ENCODE assay signal across 10 cellular contexts in the genomic region with DNA sequence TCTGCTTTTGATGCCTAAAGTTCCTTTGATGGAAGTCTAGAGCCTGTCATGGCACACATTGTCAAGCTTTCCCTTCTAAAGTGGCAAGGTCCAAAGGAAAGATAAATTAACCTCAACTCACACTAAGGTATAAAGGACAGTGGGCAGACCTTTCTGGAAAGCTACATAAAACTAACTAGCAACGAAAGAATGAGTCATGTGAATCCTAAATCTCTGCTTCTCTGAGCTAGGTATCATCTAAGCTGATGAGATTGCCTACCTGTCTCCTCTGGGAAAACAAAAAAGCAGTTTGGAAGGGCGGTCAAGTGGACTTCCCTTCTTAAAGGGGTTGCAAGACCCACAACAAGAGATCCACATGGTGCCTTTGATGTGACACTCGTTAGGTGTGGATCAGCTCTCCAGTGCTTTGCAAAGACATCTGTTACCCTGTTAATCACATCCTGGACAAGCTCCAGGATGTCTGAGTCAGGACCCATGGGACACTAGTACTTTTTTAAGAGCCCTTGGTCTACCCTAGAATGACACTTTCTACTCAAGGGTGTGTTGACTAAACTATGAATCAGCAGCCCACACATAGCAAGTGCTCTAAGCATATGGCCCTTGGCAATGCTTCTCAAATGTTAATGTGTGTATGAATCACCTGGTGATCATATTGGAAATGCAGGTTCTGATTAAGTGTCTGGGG.
A peak's percentile ranks its signal among the peaks of the same experiment; 100 is the strongest.
DNase-seq lines count a peak whose midpoint lies in the region; ATAC-seq and TF ChIP-seq lines count a peak whose summit lies in the region.
"Had no signal": no experiment of that assay in that cellular context is flagged by ENCODE, and none has a peak within 500 bp of the region (broad histone marks: within the 10 kb centered on the region; RNA-seq: fewer than 3 reads in every experiment).

No MANE protein-coding gene starts in this region.

- H3K9me3 Mint-ChIP-seq in activated T-cell treated with anti-CD3 and anti-CD28 coated beads, Interleukin-2, amount 50 U/mL, for 4 hours = no peaks in the 10 kb centered on the region
- H3K9me3 Mint-ChIP-seq: activated naive CD8-positive, alpha-beta T cell treated with anti-CD3 and anti-CD28 coated beads, Interleukin-2, amount 10 ng/mL, durations not matched to agents 7 days and 5 days had no signal

- no peak overlapping the region for H3K4me3 ChIP-seq in stomach

- 66 to 76% (median 68%) methylated on average over 3 of the region's 3 CpGs for WGBS in stomach, 5 donors

- no peak for TF ChIP-seq EP300 in stomach (IDR thresholded peaks at IDR 0.05)

- no peaks in the 10 kb centered on the region for H3K9me3 ChIP-seq in stomach

- H3K4me1 ChIP-seq in stomach = peaks cover 0 to 14% (median 3%) of the 10 kb centered on the region in 4 donors

- peak overlapping the region in 1 of 5 donors; percentile 9 for H3K27ac ChIP-seq in stomach

- H3K36me3 Mint-ChIP-seq in activated T-cell treated with anti-CD3 and anti-CD28 coated beads, Interleukin-2, amount 50 U/mL, for 4 hours (ENCODE audit: insufficient read depth) = no peaks in the 10 kb centered on the region
- H3K36me3 Mint-ChIP-seq: activated naive CD8-positive, alpha-beta T cell treated with anti-CD3 and anti-CD28 coated beads, Interleukin-2, amount 10 ng/mL, durations not matched to agents 7 days and 5 days; CD14-positive monocyte had no signal

- H3K36me3 ChIP-seq in stomach = no peaks in the 10 kb centered on the region

- H3K27me3 ChIP-seq in stomach = no peaks in the 10 kb centered on the region

- no peak for TF ChIP-seq POLR2A in stomach (IDR thresholded peaks at IDR 0.05)

- peak; percentile 46 for ATAC-seq in HG03460 (IDR thresholded peaks at IDR 0.05; ENCODE audit: unreplicated experiment)
- ATAC-seq in activated T-cell treated with anti-CD3 and anti-CD28 coated beads, Interleukin-2, amount 50 U/mL, for 4 hours = peak; percentile 93 to 96

- TF ChIP-seq CTCF in GM10266 (IDR thresholded peaks at IDR 0.05; ENCODE audit: control insufficient read depth, insufficient read depth, low read depth, missing control alignments) (no peak), stomach (IDR thresholded peaks at IDR 0.05) (no peak)

- no peak overlapping the region for H3K4me3 Mint-ChIP-seq in activated T-cell treated with anti-CD3 and anti-CD28 coated beads, Interleukin-2, amount 50 U/mL, for 4 hours
- H3K4me3 Mint-ChIP-seq: activated naive CD8-positive, alpha-beta T cell treated with anti-CD3 and anti-CD28 coated beads, Interleukin-2, amount 10 ng/mL, durations not matched to agents 7 days and 5 days; CD14-positive monocyte had no signal

- peak; percentile 19 for DNase-seq in SIG-M5 treated with dmso at 0.1 percent for 504 hours (lab: John Stamatoyannopoulos, UW; ENCODE audit: unreplicated experiment)
- DNase-seq in SIG-M5 (lab: John Stamatoyannopoulos, UW) = no peak
- no peak for DNase-seq in activated T-cell treated with anti-CD3 and anti-CD28 coated beads, Interleukin-2, amount 50 U/mL, for 4 hours
- peak; percentile 51 for DNase-seq in smooth muscle cell of the brain vasculature (ENCODE audit: low read depth, low spot score)
- no peak for DNase-seq in GM10266 (ENCODE audit: extremely low spot score)
- DNase-seq in stomach = no peak
- DNase-seq in activated CD4-positive, alpha-beta T cell treated with anti-CD3 and anti-CD28 coated beads, Interleukin-2, amount 50 U/mL, for 1 hour = no peak
- DNase-seq: activated naive CD8-positive, alpha-beta T cell treated with anti-CD3 and anti-CD28 coated beads, Interleukin-2, amount 10 ng/mL, durations not matched to agents 7 days and 5 days had no signal

- no peaks in the 10 kb centered on the region for H3K4me1 Mint-ChIP-seq in activated T-cell treated with anti-CD3 and anti-CD28 coated beads, Interleukin-2, amount 50 U/mL, for 4 hours (ENCODE audit: low read depth)
- H3K4me1 Mint-ChIP-seq: CD14-positive monocyte had no signal

- H3K27me3 Mint-ChIP-seq in activated T-cell treated with anti-CD3 and anti-CD28 coated beads, Interleukin-2, amount 50 U/mL, for 4 hours (ENCODE audit: low read depth) = peaks cover 2% of the 10 kb centered on the region

- intact Hi-C loops in stomach (cut with DNase I; ENCODE audit: low total_unique reads) = no loop called here

Comparison
In these comparisons a context has a peak if more than half of its experiments do, and no peak if none do; other contexts are left out.
1. DNase-seq: peak in SIG-M5 treated with dmso at 0.1 percent for 504 hours (single experiment) and smooth muscle cell of the brain vasculature (single experiment); none in SIG-M5 (single experiment), activated T-cell treated with anti-CD3 and anti-CD28 coated beads, Interleukin-2, amount 50 U/mL, for 4 hours (single experiment), GM10266 (single experiment), stomach (single experiment) and activated CD4-positive, alpha-beta T cell treated with anti-CD3 and anti-CD28 coated beads, Interleukin-2, amount 50 U/mL, for 1 hour (single experiment).